ENCODE assay signal across 14 cellular contexts in genomic region chr1:1164701-1165451, GRCh38. TPM values are rescaled to one million over a fixed set of nuclear protein-coding genes. Genes with fewer than 3 reads are reported as not detected.
DNase-seq lines count a peak whose midpoint lies in the region; ATAC-seq and TF ChIP-seq lines count a peak whose summit lies in the region.
"Had no signal": no experiment of that assay in that cellular context is flagged by ENCODE, and none has a peak within 500 bp of the region (broad histone marks: within the 10 kb centered on the region; RNA-seq: fewer than 3 reads in every experiment).

No MANE protein-coding gene starts in this region.

- H3K4me3 ChIP-seq in LNCaP clone FGC (ENCODE audit: low read depth, low read length) (peak overlapping the region; percentile 85), endodermal cell (ENCODE audit: low read length) (no peak overlapping the region), mucosa of rectum (ENCODE audit: low read length in 2 of 2) (peak overlapping the region; percentile 82 to 90)
- H3K4me3 ChIP-seq in effector memory CD4-positive, alpha-beta T cell (ENCODE audit: insufficient read depth, low read depth, low read length, poor library complexity, severe bottlenecking): no peak overlapping the region

- no peak for TF ChIP-seq CTCF in C4-2B (conservative IDR thresholded peaks at IDR 0.05)
- TF ChIP-seq CTCF in LNCaP clone FGC (IDR thresholded peaks at IDR 0.05; ENCODE audit: control insufficient read depth, extremely low read depth, insufficient read depth): no peak
- TF ChIP-seq CTCF in endodermal cell (conservative IDR thresholded peaks at IDR 0.05): no peak

- H3K9me3 Mint-ChIP-seq in endodermal cell: no peaks in the 10 kb centered on the region
- H3K9me3 Mint-ChIP-seq: activated CD8-positive, alpha-beta T cell treated with anti-CD3 and anti-CD28 coated beads for 36 hours; activated naive CD4-positive, alpha-beta T cell treated with anti-CD3 and anti-CD28 coated beads, Interleukin-2, amount 50 U/mL, for 72 hours; natural killer cell; T-cell had no signal

- H3K9me3 ChIP-seq in endodermal cell (ENCODE audit: control insufficient read depth, low read length) (no peaks in the 10 kb centered on the region), mucosa of rectum (ENCODE audit: control insufficient read depth in 2 of 2, low read length in 2 of 2) (no peaks in the 10 kb centered on the region)
- no peaks in the 10 kb centered on the region for H3K9me3 ChIP-seq in effector memory CD4-positive, alpha-beta T cell (ENCODE audit: control insufficient read depth, low read length)

- H3K27ac ChIP-seq in C4-2B (peak overlapping the region; percentile 100), endodermal cell (ENCODE audit: low read depth, low read length) (no peak overlapping the region), mucosa of rectum (ENCODE audit: low read depth in 2 of 2, low read length in 2 of 2) (peak overlapping the region; percentile 99)
- H3K27ac ChIP-seq in effector memory CD4-positive, alpha-beta T cell (ENCODE audit: insufficient read depth, low read length, poor library complexity, severe bottlenecking): no peak overlapping the region

- H3K4me1 ChIP-seq in endodermal cell (ENCODE audit: control insufficient read depth, insufficient read depth, low read length) (no peaks in the 10 kb centered on the region), mucosa of rectum (ENCODE audit: control insufficient read depth in 2 of 2, insufficient read depth in 2 of 2, low read length in 2 of 2) (peaks cover 27 to 49% of the 10 kb centered on the region in 2 donors)
- H3K4me1 ChIP-seq in effector memory CD4-positive, alpha-beta T cell (ENCODE audit: control insufficient read depth, insufficient read depth, low read length, poor library complexity, severe bottlenecking): peaks cover 2% of the 10 kb centered on the region

- H3K36me3 Mint-ChIP-seq in endodermal cell (ENCODE audit: low read depth): no peaks in the 10 kb centered on the region
- H3K36me3 Mint-ChIP-seq: activated naive CD4-positive, alpha-beta T cell treated with anti-CD3 and anti-CD28 coated beads, Interleukin-2, amount 50 U/mL, for 72 hours; natural killer cell; T-cell had no signal

- peaks cover 7% of the 10 kb centered on the region for H3K27me3 Mint-ChIP-seq in endodermal cell (ENCODE audit: insufficient read depth)
- H3K27me3 Mint-ChIP-seq: B cell had no signal

- H3K9ac ChIP-seq in endodermal cell (ENCODE audit: extremely low read depth, low read length, poor library complexity, severe bottlenecking) (no peak overlapping the region), mucosa of rectum (ENCODE audit: low read depth in 1 of 2, low read length in 2 of 2) (peak overlapping the region; percentile 92 to 99)

- H3K4me3 Mint-ChIP-seq in endodermal cell: peak overlapping the region; percentile 60
- H3K4me3 Mint-ChIP-seq: activated CD8-positive, alpha-beta T cell treated with anti-CD3 and anti-CD28 coated beads for 36 hours; B cell; T-cell had no signal

- no peak for ATAC-seq in activated CD4-positive, CD25-positive, alpha-beta regulatory T cell treated with anti-CD3 and anti-CD28 coated beads, Interleukin-2, amount 50 U/mL, for 24 hours
- no peak for ATAC-seq in HG03025 (IDR thresholded peaks at IDR 0.05; ENCODE audit: low FRiP score, unreplicated experiment)
- ATAC-seq: activated CD8-positive, alpha-beta T cell treated with anti-CD3 and anti-CD28 coated beads for 36 hours; activated naive CD4-positive, alpha-beta T cell treated with anti-CD3 and anti-CD28 coated beads, Interleukin-2, amount 50 U/mL, for 72 hours; T-cell had no signal

- peaks cover 7% of the 10 kb centered on the region for H3K4me1 Mint-ChIP-seq in endodermal cell

- H3K27me3 ChIP-seq in endodermal cell (ENCODE audit: control insufficient read depth, insufficient read depth, low read length, poor library complexity, severe bottlenecking) (no peaks in the 10 kb centered on the region), mucosa of rectum (ENCODE audit: control insufficient read depth in 2 of 2, insufficient read depth in 2 of 2, low read length in 2 of 2) (peaks cover 0 to 2% of the 10 kb centered on the region in 2 donors)
- H3K27me3 ChIP-seq in effector memory CD4-positive, alpha-beta T cell (replicated peaks; ENCODE audit: control insufficient read depth, insufficient read depth, low read length, poor library complexity, severe bottlenecking): no peaks in the 10 kb centered on the region

- 85 to 89% methylated on average over 26 to 48 of the region's 48 CpGs for WGBS in endodermal cell (ENCODE audit: insufficient coverage in 1 of 2, insufficient read length in 1 of 2), 2 experiments

- no peaks in the 10 kb centered on the region for H3K36me3 ChIP-seq in endodermal cell (ENCODE audit: control insufficient read depth, insufficient read depth, low read length)
- H3K36me3 ChIP-seq in mucosa of rectum (ENCODE audit: control insufficient read depth in 2 of 2, insufficient read depth in 2 of 2, low read length in 2 of 2): no peaks in the 10 kb centered on the region
- H3K36me3 ChIP-seq in effector memory CD4-positive, alpha-beta T cell (ENCODE audit: control insufficient read depth, insufficient read depth, low read length): no peaks in the 10 kb centered on the region

- DNase-seq in LNCaP clone FGC (ENCODE audit: low read depth) (no peak), endodermal cell (peak; percentile 87), activated gamma-delta T cell treated with Interleukin-2 at 50 U/mL for 16 hours (no peak)
- no peak for DNase-seq in effector memory CD4-positive, alpha-beta T cell
- DNase-seq: activated CD8-positive, alpha-beta T cell treated with anti-CD3 and anti-CD28 coated beads for 36 hours; natural killer cell; NK-92 treated with Interleukin-12 subunit alpha and Interleukin-12 subunit beta, amount 100 ng/mL, for 24 hours; T-cell had no signal

- no peak overlapping the region for H3K27ac Mint-ChIP-seq in endodermal cell
- H3K27ac Mint-ChIP-seq: activated CD8-positive, alpha-beta T cell treated with anti-CD3 and anti-CD28 coated beads for 36 hours; T-cell had no signal

RNA-seq across cellular contexts. Expression of gene TTLL10, which starts 8.8 kb away (rescaled TPM):
- 1 to 10 TPM in 1 of 2 donors, under 1 TPM in 1; 0.93 to 1.2 TPM for total RNA-seq in endodermal cell
- polyA plus RNA-seq in endodermal cell (2013, experiment 1 of 2): 1.1 TPM
- polyA plus RNA-seq in endodermal cell (2013, experiment 2 of 2): 0.21 TPM
- total RNA-seq: activated CD8-positive, alpha-beta T cell treated with anti-CD3 and anti-CD28 coated beads for 36 hours; activated naive CD4-positive, alpha-beta T cell treated with anti-CD3 and anti-CD28 coated beads, Interleukin-2, amount 50 U/mL, for 72 hours had no signal

RNA-seq across cellular contexts. Expression of gene TNFRSF18, which starts 41.5 kb away (rescaled TPM):
- total RNA-seq in endodermal cell: 1 to 10 TPM in 1 of 2 donors, under 1 TPM in 1; 0.95 to 1.7 TPM
- not detected for polyA plus RNA-seq in endodermal cell (2013, experiment 1 of 2)
- 0.25 TPM for polyA plus RNA-seq in endodermal cell (2013, experiment 2 of 2)

RNA-seq across cellular contexts. Expression of gene C1orf159, which starts 49.0 kb away (rescaled TPM):
- 10 to 100 TPM; 23.1 to 29.5 TPM for total RNA-seq in endodermal cell
- 22.6 TPM for polyA plus RNA-seq in endodermal cell (2013, experiment 1 of 2)
- polyA plus RNA-seq in endodermal cell (2013, experiment 2 of 2): 22.5 TPM

RNA-seq across cellular contexts. Expression of gene TNFRSF4, which starts 49.1 kb away (rescaled TPM):
- under 1 TPM in 1 of 2 donors, not detected in 1; 0.20 TPM for total RNA-seq in endodermal cell
- not detected for polyA plus RNA-seq in endodermal cell (2013, experiment 1 of 2)
- polyA plus RNA-seq in endodermal cell (2013, experiment 2 of 2): not detected

Comparison
In these comparisons a context has a peak if more than half of its experiments do, and no peak if none do; other contexts are left out.
1. H3K27ac ChIP-seq: peak in C4-2B (single experiment) and mucosa of rectum (2 of 2); none in endodermal cell (single experiment) and effector memory CD4-positive, alpha-beta T cell (single experiment).
2. H3K4me3 ChIP-seq: peak in LNCaP clone FGC (single experiment) and mucosa of rectum (2 of 2); none in endodermal cell (single experiment) and effector memory CD4-positive, alpha-beta T cell (single experiment).